Comparison of ENCODE assay signal across 20 cellular contexts in genomic region chr19:16037424-16038195, GRCh38.
"Had no signal": no experiment of that assay in that cellular context is flagged by ENCODE, and none has a peak within 500 bp of the region (broad histone marks: within the 10 kb centered on the region; RNA-seq: fewer than 3 reads in every experiment).

No MANE protein-coding gene starts in this region.

- H3K4me1 ChIP-seq: pancreas had no signal

- H3K9me3 Mint-ChIP-seq: natural killer cell; neural crest cell; stimulated activated naive B cell treated with anti-CD40 and anti-IgM and Interleukin-4, amounts not matched to agents 10 μg/mL and 1 μg/mL and 100 μg/mL, for 72 hours; stimulated activated naive CD8-positive, alpha-beta T cell treated with anti-CD3 and anti-CD28 coated beads, Interleukin-15, amount 100 ng/mL, for 72 hours had no signal

- H3K36me3 Mint-ChIP-seq: mesothelial cell of epicardium; natural killer cell; stimulated activated naive B cell treated with anti-CD40 and anti-IgM and Interleukin-4, amounts not matched to agents 10 μg/mL and 1 μg/mL and 100 μg/mL, for 72 hours had no signal

- H3K27ac Mint-ChIP-seq: mesothelial cell of epicardium; natural killer cell; progenitor cell of endocrine pancreas; stimulated activated naive B cell treated with anti-CD40 and anti-IgM and Interleukin-4, amounts not matched to agents 10 μg/mL and 1 μg/mL and 100 μg/mL, for 72 hours had no signal

- ATAC-seq: gastroesophageal sphincter; left lobe of liver; natural killer cell; pancreas; right lobe of liver; stimulated activated naive B cell treated with anti-CD40 and anti-IgM and Interleukin-4, amounts not matched to agents 10 μg/mL and 1 μg/mL and 100 μg/mL, for 72 hours; stimulated activated naive CD8-positive, alpha-beta T cell treated with anti-CD3 and anti-CD28 coated beads, Interleukin-15, amount 100 ng/mL, for 72 hours had no signal

- H3K9me3 ChIP-seq: esophagus muscularis mucosa, gastroesophageal sphincter, pancreas, right lobe of liver, thoracic aorta had no signal

- H3K36me3 ChIP-seq: esophagus muscularis mucosa, gastroesophageal sphincter, pancreas, right lobe of liver, thoracic aorta had no signal

- FAIRE-seq: pancreas had no signal

- H3K4me3 Mint-ChIP-seq: mesothelial cell of epicardium; natural killer cell; neural crest cell; stimulated activated naive B cell treated with anti-CD40 and anti-IgM and Interleukin-4, amounts not matched to agents 10 μg/mL and 1 μg/mL and 100 μg/mL, for 72 hours; stimulated activated naive CD8-positive, alpha-beta T cell treated with anti-CD3 and anti-CD28 coated beads, Interleukin-15, amount 100 ng/mL, for 72 hours had no signal

- H3K4me3 ChIP-seq: esophagus muscularis mucosa, gastroesophageal sphincter, pancreas, right lobe of liver, thoracic aorta had no signal

- H3K27ac ChIP-seq: epithelial cell of prostate, esophagus muscularis mucosa, gastroesophageal sphincter, pancreas, right lobe of liver, thoracic aorta had no signal

- H3K27me3 ChIP-seq: gastroesophageal sphincter, pancreas, right lobe of liver had no signal

- DNase-seq: effector memory CD4-positive, alpha-beta T cell; glutamatergic neuron; islet precursor cell; natural killer cell; nucleus accumbens; stimulated activated CD4-positive, alpha-beta T cell treated with anti-CD3 and anti-CD28 coated beads, Interleukin-1b, Interleukin-23, amount 100 ng/mL, for 48 hours; stimulated activated CD4-positive, alpha-beta T cell treated with anti-CD3 and anti-CD28 coated beads, Interleukin-4, amount 100 ng/mL, for 24 hours; stimulated activated naive B cell treated with anti-CD40 and anti-IgM and Interleukin-4, amounts not matched to agents 10 μg/mL and 1 μg/mL and 100 μg/mL, for 72 hours; stimulated activated naive CD8-positive, alpha-beta T cell treated with anti-CD3 and anti-CD28 coated beads, Interleukin-15, amount 100 ng/mL, for 72 hours; trophoblast cell had no signal
